In genomic region chr9:88302579-88303324, GRCh38 we compare ENCODE assay signal across 1 cellular context.
TF ChIP-seq lines count a peak whose summit lies in the region.

No MANE protein-coding gene starts in this region.

TF ChIP-seq in SK-N-SH treated with all-trans-retinoic acid at 6 μM for 48 hours, 23 proteins besides CTCF, POLR2A, EP300 and RAD21 (continued from another document):
- TF ChIP-seq, protein P1, sequence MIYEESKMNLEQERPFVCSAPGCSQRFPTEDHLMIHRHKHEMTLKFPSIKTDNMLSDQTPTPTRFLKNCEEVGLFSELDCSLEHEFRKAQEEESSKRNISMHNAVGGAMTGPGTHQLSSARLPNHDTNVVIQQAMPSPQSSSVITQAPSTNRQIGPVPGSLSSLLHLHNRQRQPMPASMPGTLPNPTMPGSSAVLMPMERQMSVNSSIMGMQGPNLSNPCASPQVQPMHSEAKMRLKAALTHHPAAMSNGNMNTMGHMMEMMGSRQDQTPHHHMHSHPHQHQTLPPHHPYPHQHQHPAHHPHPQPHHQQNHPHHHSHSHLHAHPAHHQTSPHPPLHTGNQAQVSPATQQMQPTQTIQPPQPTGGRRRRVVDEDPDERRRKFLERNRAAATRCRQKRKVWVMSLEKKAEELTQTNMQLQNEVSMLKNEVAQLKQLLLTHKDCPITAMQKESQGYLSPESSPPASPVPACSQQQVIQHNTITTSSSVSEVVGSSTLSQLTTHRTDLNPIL (CRISPR knock-in tag; IDR thresholded peaks at IDR 0.05; ENCODE audit: low read depth) = no peak
TF ChIP-seq in SK-N-SH treated with all-trans-retinoic acid at 6 μM for 48 hours: peak in this region for 0.
